20 cellular contexts compared by ENCODE assay signal in genomic region chr1:76230894-76231293, GRCh38.
DNase-seq lines count a peak whose midpoint lies in the region; TF ChIP-seq lines count a peak whose summit lies in the region.
"Had no signal": no experiment of that assay in that cellular context is flagged by ENCODE, and none has a peak within 500 bp of the region (broad histone marks: within the 10 kb centered on the region; RNA-seq: fewer than 3 reads in every experiment).

No MANE protein-coding gene starts in this region.

- no peaks in the 10 kb centered on the region for H3K9me3 Mint-ChIP-seq in endodermal cell
- no peaks in the 10 kb centered on the region for H3K9me3 Mint-ChIP-seq in activated naive CD8-positive, alpha-beta T cell treated with anti-CD3 and anti-CD28 coated beads for 36 hours
- H3K9me3 Mint-ChIP-seq: CD4-positive, CD25-positive, alpha-beta regulatory T cell had no signal

- H3K27ac Mint-ChIP-seq in endodermal cell: peak overlapping the region; percentile 63
- no peak overlapping the region for H3K27ac Mint-ChIP-seq in activated naive CD8-positive, alpha-beta T cell treated with anti-CD3 and anti-CD28 coated beads for 36 hours
- H3K27ac Mint-ChIP-seq: CD4-positive, CD25-positive, alpha-beta regulatory T cell; HFFc6 had no signal

- no peak overlapping the region for H3K4me3 ChIP-seq in H7 (ENCODE audit: insufficient read depth, low read depth, low read length)
- H3K4me3 ChIP-seq in endodermal cell (ENCODE audit: low read length): no peak overlapping the region
- H3K4me3 ChIP-seq: GM23248, MG63, PC-9, SJSA1 had no signal

- WGBS in endodermal cell (ENCODE audit: insufficient coverage in 1 of 2, insufficient read length in 1 of 2), 2 experiments: 47 to 80% methylated on average over 1 to 2 of the region's 2 CpGs

- no peaks in the 10 kb centered on the region for H3K9me3 ChIP-seq in endodermal cell (ENCODE audit: control insufficient read depth, low read length)
- H3K9me3 ChIP-seq: MG63, SJSA1 had no signal

- H3K27me3 ChIP-seq in H7 (ENCODE audit: control insufficient read depth, insufficient read depth, low read length) (no peaks in the 10 kb centered on the region), endodermal cell (ENCODE audit: control insufficient read depth, insufficient read depth, low read length, poor library complexity, severe bottlenecking) (peaks cover 29% of the 10 kb centered on the region)
- H3K27me3 ChIP-seq: MG63, SJSA1 had no signal

- no peak for TF ChIP-seq CTCF in endodermal cell (conservative IDR thresholded peaks at IDR 0.05)

- DNase-seq in H7 (peak; percentile 23), NCI-H69 (lab: John Stamatoyannopoulos, UW) (peak; percentile 30), endodermal cell (peak; percentile 63), iPS-NIHi7 (ENCODE audit: extremely low spot score) (peak; percentile 60), NCI-H526 (lab: John Stamatoyannopoulos, UW) (no peak)
- no peak for DNase-seq in activated naive CD4-positive, alpha-beta T cell treated with anti-CD3 and anti-CD28 coated beads, Interleukin-2, amount 50 U/mL, for 16 hours
- DNase-seq in activated naive CD8-positive, alpha-beta T cell treated with anti-CD3 and anti-CD28 coated beads for 36 hours: no peak
- DNase-seq: Calu3; CD4-positive, CD25-positive, alpha-beta regulatory T cell; DMS79; GM23248; HFFc6; MG63; NCI-H1092 treated with DMSO at 0.1 percent for 48 hours; NCI-H1694; NCI-H2107; NCI-H748 treated with DMSO at 0.1 percent for 48 hours; PC-9 had no signal

- H3K36me3 ChIP-seq in H7 (replicated peaks; ENCODE audit: control insufficient read depth, insufficient read depth, low read length) (no peaks in the 10 kb centered on the region), endodermal cell (ENCODE audit: control insufficient read depth, insufficient read depth, low read length) (no peaks in the 10 kb centered on the region)
- H3K36me3 ChIP-seq: MG63, SJSA1 had no signal

- H3K36me3 Mint-ChIP-seq in endodermal cell (ENCODE audit: low read depth): no peaks in the 10 kb centered on the region
- peaks cover 7% of the 10 kb centered on the region for H3K36me3 Mint-ChIP-seq in activated naive CD8-positive, alpha-beta T cell treated with anti-CD3 and anti-CD28 coated beads for 36 hours
- H3K36me3 Mint-ChIP-seq: CD4-positive, CD25-positive, alpha-beta regulatory T cell had no signal

- no peak overlapping the region for H3K27ac ChIP-seq in endodermal cell (ENCODE audit: low read depth, low read length)
- H3K27ac ChIP-seq: GM23248, KMS-11, PC-9, SJSA1 had no signal

- no peak overlapping the region for H3K9ac ChIP-seq in endodermal cell (ENCODE audit: extremely low read depth, low read length, poor library complexity, severe bottlenecking)
- H3K9ac ChIP-seq: GM23248, KMS-11 had no signal

- H3K4me3 Mint-ChIP-seq in endodermal cell: no peak overlapping the region
- no peak overlapping the region for H3K4me3 Mint-ChIP-seq in activated naive CD8-positive, alpha-beta T cell treated with anti-CD3 and anti-CD28 coated beads for 36 hours
- H3K4me3 Mint-ChIP-seq: CD4-positive, CD25-positive, alpha-beta regulatory T cell; HFFc6 had no signal

- no peaks in the 10 kb centered on the region for H3K27me3 Mint-ChIP-seq in endodermal cell (ENCODE audit: insufficient read depth)
- H3K27me3 Mint-ChIP-seq in activated naive CD8-positive, alpha-beta T cell treated with anti-CD3 and anti-CD28 coated beads for 36 hours: no peaks in the 10 kb centered on the region
- H3K27me3 Mint-ChIP-seq: CD4-positive, CD25-positive, alpha-beta regulatory T cell had no signal

- H3K4me1 ChIP-seq in endodermal cell (ENCODE audit: control insufficient read depth, insufficient read depth, low read length): no peaks in the 10 kb centered on the region
- H3K4me1 ChIP-seq: SJSA1 had no signal

- H3K4me1 Mint-ChIP-seq in endodermal cell: peaks cover 19% of the 10 kb centered on the region
- H3K4me1 Mint-ChIP-seq in activated naive CD8-positive, alpha-beta T cell treated with anti-CD3 and anti-CD28 coated beads for 36 hours: peaks cover 26% of the 10 kb centered on the region

Comparison
In these comparisons a context has a peak if more than half of its experiments do, and no peak if none do; other contexts are left out.
1. DNase-seq: peak in H7 (single experiment), NCI-H69 (single experiment), endodermal cell (single experiment) and iPS-NIHi7 (single experiment); none in activated naive CD4-positive, alpha-beta T cell treated with anti-CD3 and anti-CD28 coated beads, Interleukin-2, amount 50 U/mL, for 16 hours (single experiment), NCI-H526 (0 of 2) and activated naive CD8-positive, alpha-beta T cell treated with anti-CD3 and anti-CD28 coated beads for 36 hours (single experiment).